ENCODE assay signal across 1 cellular context in genomic region chr14:58814476-58814875, GRCh38.
TF ChIP-seq lines count a peak whose summit lies in the region.

No MANE protein-coding gene starts in this region.

TF ChIP-seq in GM23338, 12 proteins besides CTCF, POLR2A, EP300 and RAD21 (continued from another document):
- TF ChIP-seq ZNF462 (CRISPR knock-in tag; IDR thresholded peaks at IDR 0.05) (no peak), EZH2 (IDR thresholded peaks at IDR 0.05; ENCODE audit: low read depth, unreplicated experiment) (no peak), ZNF114 (CRISPR knock-in tag; IDR thresholded peaks at IDR 0.05) (no peak), ETS1 (IDR thresholded peaks at IDR 0.05) (no peak), STAT1 (IDR thresholded peaks at IDR 0.05; ENCODE audit: unreplicated experiment) (no peak), NANOG (IDR thresholded peaks at IDR 0.05; ENCODE audit: borderline replicate concordance) (no peak), CREB1 (CRISPR knock-in tag; IDR thresholded peaks at IDR 0.05; ENCODE audit: low read depth) (no peak), ZNF331 (CRISPR knock-in tag; IDR thresholded peaks at IDR 0.05; ENCODE audit: low read depth) (no peak)
